Comparison of ENCODE assay signal across 9 cellular contexts in genomic region chr19:6903446-6903845, GRCh38. TPM values are rescaled to one million over a fixed set of nuclear protein-coding genes. Genes with fewer than 3 reads are reported as not detected.
"Had no signal": no experiment of that assay in that cellular context is flagged by ENCODE, and none has a peak within 500 bp of the region (broad histone marks: within the 10 kb centered on the region; RNA-seq: fewer than 3 reads in every experiment).

No MANE protein-coding gene starts in this region.

- H3K4me3 ChIP-seq: GM12878 had no signal

- FAIRE-seq: G401.6, GM12878, GM12891, GM12892, GM18507, GM19239 had no signal

- DNase-seq: GDM1, GF-D8 had no signal

- ATAC-seq: GM12878 had no signal

RNA-seq across cellular contexts. Expression of gene ADGRE1, which starts 16.1 kb away (rescaled TPM):
- total RNA-seq: G401 had no signal
